Comparison of ENCODE assay signal across 10 cellular contexts in genomic region chr4:128565565-128566186, GRCh38.
A peak's percentile ranks its signal among the peaks of the same experiment; 100 is the strongest.
DNase-seq lines count a peak whose midpoint lies in the region; ATAC-seq and TF ChIP-seq lines count a peak whose summit lies in the region.
"Had no signal": no experiment of that assay in that cellular context is flagged by ENCODE, and none has a peak within 500 bp of the region (broad histone marks: within the 10 kb centered on the region; RNA-seq: fewer than 3 reads in every experiment).

No MANE protein-coding gene starts in this region.

- H3K4me1 ChIP-seq in sigmoid colon: peaks cover 0 to 32% (median 20%) of the 10 kb centered on the region in 4 donors

- H3K9me3 Mint-ChIP-seq in glutamatergic neuron (ENCODE audit: unreplicated experiment): no peaks in the 10 kb centered on the region
- H3K9me3 Mint-ChIP-seq: CD8-positive, alpha-beta T cell had no signal

- no peaks in the 10 kb centered on the region for H3K36me3 ChIP-seq in sigmoid colon

- H3K4me3 ChIP-seq in sigmoid colon: no peak overlapping the region
- H3K4me3 ChIP-seq: skin epidermis had no signal

- no peak for TF ChIP-seq POLR2A in sigmoid colon (IDR thresholded peaks at IDR 0.05)

- no peaks in the 10 kb centered on the region for H3K36me3 Mint-ChIP-seq in glutamatergic neuron (ENCODE audit: unreplicated experiment)
- H3K36me3 Mint-ChIP-seq: CD8-positive, alpha-beta T cell had no signal

- WGBS in sigmoid colon, 2 donors: 42 to 60% methylated on average over 4 of the region's 4 CpGs

- no peak overlapping the region for H3K27ac Mint-ChIP-seq in glutamatergic neuron (ENCODE audit: unreplicated experiment)
- H3K27ac Mint-ChIP-seq: CD8-positive, alpha-beta T cell had no signal

- peak; percentile 51 for ATAC-seq in HG02884 (IDR thresholded peaks at IDR 0.05; ENCODE audit: unreplicated experiment)
- peak; percentile 62 for ATAC-seq in SK-N-SH treated with all-trans-retinoic acid at 6 μM for 48 hours
- ATAC-seq: CD8-positive, alpha-beta T cell had no signal

- H3K4me3 Mint-ChIP-seq in glutamatergic neuron (ENCODE audit: unreplicated experiment): no peak overlapping the region
- H3K4me3 Mint-ChIP-seq: CD8-positive, alpha-beta T cell had no signal

- DNase-seq in NCI-H2227 (lab: John Stamatoyannopoulos, UW; ENCODE audit: unreplicated experiment) (peak; percentile 6), NCI-H2227 treated with DMSO at 0.1 percent for 48 hours (lab: John Stamatoyannopoulos, UW) (no peak), glutamatergic neuron (peak; percentile 29), sigmoid colon (peak; percentile 72), DMS79 (lab: John Stamatoyannopoulos, UW) (no peak), NCI-H187 treated with DMSO at 0.1 percent for 48 hours (lab: John Stamatoyannopoulos, UW) (no peak)

- peaks cover 5% of the 10 kb centered on the region for H3K27me3 Mint-ChIP-seq in glutamatergic neuron (ENCODE audit: unreplicated experiment)

- no peaks in the 10 kb centered on the region for H3K27me3 ChIP-seq in sigmoid colon

- intact Hi-C loops in sigmoid colon (cut with DNase I): loop anchor here (2.0 to 5.0 kb wide), 3 partner anchors 97 to 297 kb away; no protein-coding TSS in a partner anchor

- H3K9me3 ChIP-seq in sigmoid colon: no peaks in the 10 kb centered on the region

- H3K4me1 Mint-ChIP-seq in glutamatergic neuron (ENCODE audit: low read depth, unreplicated experiment): peaks cover 8% of the 10 kb centered on the region

- H3K27ac ChIP-seq in sigmoid colon: no peak overlapping the region
- H3K27ac ChIP-seq: skin epidermis had no signal

- no peak for TF ChIP-seq EP300 in sigmoid colon (IDR thresholded peaks at IDR 0.05)

- TF ChIP-seq CTCF in glutamatergic neuron (IDR thresholded peaks at IDR 0.05; ENCODE audit: partially characterized antibody, unreplicated experiment) (no peak), sigmoid colon (IDR thresholded peaks at IDR 0.05) (peak; percentile 22 to 68 (median 62))

TF ChIP-seq in SK-N-SH treated with all-trans-retinoic acid at 6 μM for 48 hours, 23 proteins besides CTCF, POLR2A, EP300 and RAD21:
- TF ChIP-seq ZNF70 (CRISPR knock-in tag; IDR thresholded peaks at IDR 0.05) (no peak), ISL1 (CRISPR knock-in tag; IDR thresholded peaks at IDR 0.05) (no peak), TCF4 (CRISPR knock-in tag; IDR thresholded peaks at IDR 0.05; ENCODE audit: borderline replicate concordance) (no peak), CSDC2 (CRISPR knock-in tag; IDR thresholded peaks at IDR 0.05) (no peak), BACH2 (CRISPR knock-in tag; IDR thresholded peaks at IDR 0.05; ENCODE audit: borderline replicate concordance) (no peak), TSHZ2 (CRISPR knock-in tag; IDR thresholded peaks at IDR 0.05) (no peak), ZC3H10 (CRISPR knock-in tag; IDR thresholded peaks at IDR 0.05) (no peak), ZFP30 (CRISPR knock-in tag; IDR thresholded peaks at IDR 0.05) (no peak), CREB5 (CRISPR knock-in tag; IDR thresholded peaks at IDR 0.05; ENCODE audit: low read depth) (no peak), POU6F1 (CRISPR knock-in tag; IDR thresholded peaks at IDR 0.05; ENCODE audit: borderline replicate concordance, low read depth) (no peak), ESRRG (CRISPR knock-in tag; IDR thresholded peaks at IDR 0.05) (no peak), GLIS3 (CRISPR knock-in tag; IDR thresholded peaks at IDR 0.05) (no peak), ZFP3 (CRISPR knock-in tag; IDR thresholded peaks at IDR 0.05) (no peak), TOX (CRISPR knock-in tag; IDR thresholded peaks at IDR 0.05; ENCODE audit: borderline replicate concordance) (no peak), OSR1 (CRISPR knock-in tag; IDR thresholded peaks at IDR 0.05) (no peak), CSRNP3 (CRISPR knock-in tag; IDR thresholded peaks at IDR 0.05) (no peak), RARB (CRISPR knock-in tag; IDR thresholded peaks at IDR 0.05) (no peak), ZNF8 (CRISPR knock-in tag; IDR thresholded peaks at IDR 0.05) (no peak)
TF ChIP-seq in SK-N-SH treated with all-trans-retinoic acid at 6 μM for 48 hours: peak in this region for 0.

Comparison
In these comparisons a context has a peak if more than half of its experiments do, and no peak if none do; other contexts are left out.
1. DNase-seq: peak in NCI-H2227 (single experiment), glutamatergic neuron (single experiment) and sigmoid colon (single experiment); none in NCI-H2227 treated with DMSO at 0.1 percent for 48 hours (single experiment), DMS79 (single experiment) and NCI-H187 treated with DMSO at 0.1 percent for 48 hours (single experiment).